ENCODE assay signal across 12 cellular contexts in the genomic region with DNA sequence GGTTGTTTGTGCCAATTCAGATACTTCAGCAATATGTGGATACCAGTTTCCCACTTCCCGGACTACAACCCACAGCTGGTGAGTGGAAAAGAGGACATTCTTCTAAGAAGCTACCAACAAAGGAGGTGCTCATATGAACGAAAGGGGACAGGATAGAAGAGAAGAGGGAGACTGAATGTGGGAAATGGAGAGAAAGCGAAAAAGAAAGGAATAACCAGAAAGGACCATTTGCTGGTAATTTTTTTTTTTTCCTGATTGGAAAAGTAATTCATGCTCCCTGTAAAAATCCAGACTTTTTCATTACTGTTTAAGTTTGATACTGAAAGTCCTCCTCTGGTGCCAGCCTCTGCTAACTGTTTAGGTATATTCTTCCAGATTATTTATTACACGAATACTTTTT. TPM values are rescaled to one million over a fixed set of nuclear protein-coding genes. Genes with fewer than 3 reads are reported as not detected.
A peak's percentile ranks its signal among the peaks of the same experiment; 100 is the strongest.
DNase-seq lines count a peak whose midpoint lies in the region; ATAC-seq and TF ChIP-seq lines count a peak whose summit lies in the region.
"Had no signal": no experiment of that assay in that cellular context is flagged by ENCODE, and none has a peak within 500 bp of the region (broad histone marks: within the 10 kb centered on the region; RNA-seq: fewer than 3 reads in every experiment).

No MANE protein-coding gene starts in this region.

- intact Hi-C loops in CD4-positive, alpha-beta T cell (cut with DNase I, micrococcal nuclease), result loop anchor here in 1 of 2 experiments (5.0 to 10.0 kb wide), 6 partner anchors 47 to 453 kb away; a partner anchor contains a TSS
- intact Hi-C loops in activated CD8-positive, alpha-beta T cell treated with anti-CD3 and anti-CD28 coated beads for 36 hours (cut with micrococcal nuclease), result loop anchor here (10.0 kb wide), 1 partner anchor 47 kb away; no protein-coding TSS in a partner anchor

- H2AFZ ChIP-seq in GM23248, result peak overlapping the region; percentile 83

- H3K4me1 ChIP-seq in GM23248 (ENCODE audit: insufficient read depth) (peaks cover 29% of the 10 kb centered on the region), mesendoderm (ENCODE audit: control insufficient read depth, low read depth, low read length) (no peaks in the 10 kb centered on the region)

- H3K4me3 Mint-ChIP-seq in CD4-positive, alpha-beta T cell, result peak overlapping the region; percentile 61
- H3K4me3 Mint-ChIP-seq in activated CD8-positive, alpha-beta T cell treated with anti-CD3 and anti-CD28 coated beads for 36 hours, result peak overlapping the region; percentile 94

- H4K8ac ChIP-seq in mesendoderm (ENCODE audit: low read depth, low read length), result no peak overlapping the region

- TF ChIP-seq CTCF in CD4-positive, alpha-beta T cell (IDR thresholded peaks at IDR 0.05), result no peak
- TF ChIP-seq CTCF in activated CD8-positive, alpha-beta T cell treated with anti-CD3 and anti-CD28 coated beads for 36 hours (IDR thresholded peaks at IDR 0.05), result no peak
- no peak for TF ChIP-seq CTCF in RWPE1 (conservative IDR thresholded peaks at IDR 0.05; ENCODE audit: low read depth)

- ATAC-seq in CD4-positive, alpha-beta T cell (ENCODE audit: poor library complexity), result no peak
- no peak for ATAC-seq in activated CD8-positive, alpha-beta T cell treated with anti-CD3 and anti-CD28 coated beads for 36 hours

- POLR2A ChIA-PET in CD4-positive, alpha-beta T cell (lab: Charles Lee), result interaction anchor here (3.6 kb wide), 1 partner anchor 10 kb away, joined by 55 read pairs; no protein-coding TSS in a partner anchor
- POLR2A ChIA-PET in activated CD8-positive, alpha-beta T cell treated with anti-CD3 and anti-CD28 coated beads for 36 hours (lab: Charles Lee), result interaction anchor here (0.9 to 6.1 kb wide), 6 partner anchors 10 to 248 kb away, joined by 3 to 67 read pairs (median 4); a partner anchor contains a TSS
- POLR2A ChIA-PET in RWPE1 (lab: Yijun Ruan, JAX; ENCODE audit: low non-redundant PET), result no interaction called here

- no peaks in the 10 kb centered on the region for H3K27me3 Mint-ChIP-seq in CD4-positive, alpha-beta T cell
- H3K27me3 Mint-ChIP-seq in activated CD8-positive, alpha-beta T cell treated with anti-CD3 and anti-CD28 coated beads for 36 hours, result no peaks in the 10 kb centered on the region

- peaks cover 10% of the 10 kb centered on the region for H3K4me1 Mint-ChIP-seq in CD4-positive, alpha-beta T cell (ENCODE audit: low read depth)
- peaks cover 28% of the 10 kb centered on the region for H3K4me1 Mint-ChIP-seq in activated CD8-positive, alpha-beta T cell treated with anti-CD3 and anti-CD28 coated beads for 36 hours (ENCODE audit: low read depth)

- peaks cover 11% of the 10 kb centered on the region; the same call in 1 of the 2 replicates for H3F3A ChIP-seq in GM23248 (ENCODE audit: insufficient read depth)

- peak overlapping the region; percentile 82 for H2AK5ac ChIP-seq in mesendoderm (ENCODE audit: low read length)

- H3K4me2 ChIP-seq in GM23248 (ENCODE audit: unreplicated experiment) (no peak overlapping the region), mesendoderm (ENCODE audit: low read length) (no peak overlapping the region)

- H3K36me3 ChIP-seq in GM23248 (ENCODE audit: low read depth) (peaks cover 13% of the 10 kb centered on the region; the same call in 1 of the 2 replicates), mesendoderm (ENCODE audit: control insufficient read depth, insufficient read depth, low read length) (peaks cover 5% of the 10 kb centered on the region)
- H3K36me3 ChIP-seq: ovary, tibial artery had no signal

- no peak for DNase-seq in CD4-positive, alpha-beta T cell
- DNase-seq in GM23248 (no peak), mesendoderm (no peak), HK-2 (ENCODE audit: unreplicated experiment) (no peak), Ammon's horn (ENCODE audit: low spot score) (no peak), RWPE1 (ENCODE audit: low spot score) (no peak)
- no peak for DNase-seq in activated CD8-positive, alpha-beta T cell treated with anti-CD3 and anti-CD28 coated beads for 36 hours
- DNase-seq: head of caudate nucleus, NCI-H1105 treated with DMSO at 0.1 percent for 48 hours, NCI-H510A treated with DMSO at 0.1 percent for 48 hours, tibial artery had no signal

- H3K9me3 Mint-ChIP-seq in CD4-positive, alpha-beta T cell, result no peaks in the 10 kb centered on the region
- H3K9me3 Mint-ChIP-seq in activated CD8-positive, alpha-beta T cell treated with anti-CD3 and anti-CD28 coated beads for 36 hours, result no peaks in the 10 kb centered on the region

- H2BK5ac ChIP-seq in mesendoderm (ENCODE audit: low read length), result no peak overlapping the region

- H2BK15ac ChIP-seq in mesendoderm (replicated peaks; ENCODE audit: low read depth), result no peak overlapping the region

- H2BK120ac ChIP-seq in mesendoderm (ENCODE audit: low read depth, low read length), result no peak overlapping the region

- peaks cover 9% of the 10 kb centered on the region for H3K36me3 Mint-ChIP-seq in CD4-positive, alpha-beta T cell (ENCODE audit: low read depth)
- peaks cover 34% of the 10 kb centered on the region for H3K36me3 Mint-ChIP-seq in activated CD8-positive, alpha-beta T cell treated with anti-CD3 and anti-CD28 coated beads for 36 hours (ENCODE audit: low read depth)

- peaks cover 32% of the 10 kb centered on the region for H3K79me2 ChIP-seq in GM23248 (ENCODE audit: insufficient read depth)
- H3K79me2 ChIP-seq in mesendoderm (ENCODE audit: control insufficient read depth, insufficient read depth, low read length), result peaks cover 7% of the 10 kb centered on the region

- H3K27ac ChIP-seq in CD4-positive, alpha-beta T cell (ENCODE audit: low read depth, low read length), result no peak overlapping the region
- H3K27ac ChIP-seq in GM23248 (0 out of 2 replicates have a peak overlapping the region, but pooled peaks have one; percentile 80), mesendoderm (ENCODE audit: low read depth, low read length) (no peak overlapping the region), RWPE1 (no peak overlapping the region)
- H3K27ac ChIP-seq: ovary had no signal

- WGBS in GM23248 (ENCODE audit: low coverage in 1 of 2, low lambda C conversion rate in 2 of 2, missing lambda C conversion rate in 2 of 2), 2 experiments, result 74 to 75% methylated on average over 4 of the region's 4 CpGs
- no CpG with 5 or more reads among the region's 4 CpGs for WGBS in mesendoderm (ENCODE audit: extremely low coverage, insufficient coverage, low lambda C conversion rate)

- CTCF ChIA-PET in CD4-positive, alpha-beta T cell (lab: Charles Lee), result interaction anchor here (0.7 to 4.5 kb wide), 4 partner anchors 10 to 306 kb away, joined by 3 to 37 read pairs (median 12); a partner anchor contains a TSS
- CTCF ChIA-PET in activated CD8-positive, alpha-beta T cell treated with anti-CD3 and anti-CD28 coated beads for 36 hours (lab: Charles Lee), result interaction anchor here (0.9 to 7.5 kb wide), 7 partner anchors 10 to 94 kb away, joined by 3 to 73 read pairs (median 5); a partner anchor contains a TSS
- CTCF ChIA-PET in RWPE1 (lab: Yijun Ruan, JAX), result interaction anchor here (0.6 to 5.8 kb wide), 7 partner anchors 10 to 67 kb away, joined by 3 to 30 read pairs (median 5); no protein-coding TSS in a partner anchor

- H3K9me2 ChIP-seq in GM23248 (ENCODE audit: insufficient read depth), result no peaks in the 10 kb centered on the region

- peaks cover 5% of the 10 kb centered on the region for H3K79me1 ChIP-seq in mesendoderm (ENCODE audit: low read length)

- H3K4ac ChIP-seq in mesendoderm (ENCODE audit: low read depth, low read length), result no peak overlapping the region

- H3K9me3 ChIP-seq in CD4-positive, alpha-beta T cell (ENCODE audit: control insufficient read depth, low read length), result no peaks in the 10 kb centered on the region
- no peaks in the 10 kb centered on the region for H3K9me3 ChIP-seq in GM23248 (ENCODE audit: low read depth)
- H3K9me3 ChIP-seq: ovary, tibial artery had no signal

- H3K23ac ChIP-seq in mesendoderm (ENCODE audit: low read length), result no peak overlapping the region

- H3K27ac Mint-ChIP-seq in CD4-positive, alpha-beta T cell, result no peak overlapping the region
- H3K27ac Mint-ChIP-seq in activated CD8-positive, alpha-beta T cell treated with anti-CD3 and anti-CD28 coated beads for 36 hours, result peak overlapping the region; percentile 95

- H3K9ac ChIP-seq in GM23248 (no peak overlapping the region), mesendoderm (ENCODE audit: low read length) (no peak overlapping the region)

- H3K18ac ChIP-seq in mesendoderm (ENCODE audit: low read length), result no peak overlapping the region

- H3K56ac ChIP-seq in mesendoderm (ENCODE audit: low read length), result no peak overlapping the region

- in situ Hi-C loops in GM23248 (cut with MboI), result no loop called here

- no peaks in the 10 kb centered on the region for H3K27me3 ChIP-seq in CD4-positive, alpha-beta T cell (ENCODE audit: control insufficient read depth, insufficient read depth, low read length)
- H3K27me3 ChIP-seq in GM23248 (replicated peaks; ENCODE audit: insufficient read depth) (no peaks in the 10 kb centered on the region), mesendoderm (ENCODE audit: insufficient read depth, low read length, poor library complexity) (no peaks in the 10 kb centered on the region)
- H3K27me3 ChIP-seq: ovary, tibial artery had no signal

- H3K4me3 ChIP-seq in GM23248 (peak overlapping the region; percentile 83), mesendoderm (ENCODE audit: low read length) (no peak overlapping the region)
- H3K4me3 ChIP-seq: ovary had no signal

- H4K20me1 ChIP-seq in GM23248 (ENCODE audit: insufficient read depth), result no peaks in the 10 kb centered on the region; the same call in 1 of the 2 replicates

- H4K5ac ChIP-seq in mesendoderm (ENCODE audit: low read length), result no peak overlapping the region

RNA-seq across cellular contexts. Expression of a gene that starts 1.5 kb away (rescaled TPM):
- total RNA-seq in CD4-positive, alpha-beta T cell, result under 1 TPM; 0.42 to 0.47 TPM
- 65.8 and 74.4 TPM in 2 replicates for total RNA-seq in GM23248 (2014; rRNA removed; shearing (Covaris generic))
- polyA plus RNA-seq in GM23248 (2016; fragmentation: Nextera tagmentation; extraction: Ambion mirVana), result 43.8 and 47.2 TPM in 2 replicates
- 10 to 100 TPM; 21.9 to 22.6 TPM for total RNA-seq in activated CD8-positive, alpha-beta T cell treated with anti-CD3 and anti-CD28 coated beads for 36 hours
- 28.1 TPM for polyA plus RNA-seq in mesendoderm (2013, experiment 1 of 2)
- 29.2 TPM for polyA plus RNA-seq in mesendoderm (2013, experiment 2 of 2)

RNA-seq across cellular contexts. Expression of a gene that starts 22.6 kb away (rescaled TPM):
- total RNA-seq in CD4-positive, alpha-beta T cell, result under 1 TPM; 0.11 to 0.14 TPM
- total RNA-seq in GM23248 (2014; rRNA removed; shearing (Covaris generic)), result not detected in 2 replicates
- polyA plus RNA-seq in GM23248 (2016; fragmentation: Nextera tagmentation; extraction: Ambion mirVana), result not detected in 2 replicates
- not detected for total RNA-seq in activated CD8-positive, alpha-beta T cell treated with anti-CD3 and anti-CD28 coated beads for 36 hours
- polyA plus RNA-seq in mesendoderm (2013, experiment 1 of 2), result 0.01 TPM
- not detected for polyA plus RNA-seq in mesendoderm (2013, experiment 2 of 2)

RNA-seq across cellular contexts. Expression of a gene that starts 57.5 kb away (rescaled TPM):
- 10 to 100 TPM; 20.8 to 21.7 TPM for total RNA-seq in CD4-positive, alpha-beta T cell
- total RNA-seq in GM23248 (2014; rRNA removed; shearing (Covaris generic)), result 30.4 and 32.7 TPM in 2 replicates
- 15.8 and 16.4 TPM in 2 replicates for polyA plus RNA-seq in GM23248 (2016; fragmentation: Nextera tagmentation; extraction: Ambion mirVana)
- total RNA-seq in activated CD8-positive, alpha-beta T cell treated with anti-CD3 and anti-CD28 coated beads for 36 hours, result 1 to 10 TPM; 6.1 TPM
- polyA plus RNA-seq in mesendoderm (2013, experiment 1 of 2), result 11.7 TPM
- 11.5 TPM for polyA plus RNA-seq in mesendoderm (2013, experiment 2 of 2)

Comparison
In these comparisons a context has a peak if more than half of its experiments do, and no peak if none do; other contexts are left out.
1. RNA of a gene that starts 1.5 kb away (total RNA-seq): 65.8 to 74.4 TPM in GM23248 and 21.9 to 22.6 TPM in activated CD8-positive, alpha-beta T cell treated with anti-CD3 and anti-CD28 coated beads for 36 hours; 0.42 to 0.47 TPM in CD4-positive, alpha-beta T cell; every median in the first group is over 10 times any median in the second.